Comparison of ENCODE assay signal across 19 cellular contexts in the genomic region with DNA sequence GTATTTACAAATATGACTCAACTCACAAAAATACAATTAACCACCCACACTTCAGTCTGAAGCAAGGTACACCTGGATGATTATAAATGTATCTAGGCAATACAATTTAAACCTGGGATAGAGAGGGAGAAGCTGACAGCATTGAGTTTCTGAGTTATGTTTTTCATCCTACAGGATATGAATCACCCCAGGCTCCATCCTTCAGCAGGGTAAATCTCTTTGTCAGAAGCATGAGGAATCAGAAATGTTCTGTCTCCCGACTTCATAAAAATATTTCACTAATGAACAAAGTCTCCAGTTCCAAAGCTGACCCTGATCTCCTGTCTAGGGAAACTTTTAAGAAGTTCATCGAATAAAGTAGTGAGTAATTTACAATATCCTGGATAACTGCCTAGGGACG. TPM values are rescaled to one million over a fixed set of nuclear protein-coding genes. Genes with fewer than 3 reads are reported as not detected.
DNase-seq lines count a peak whose midpoint lies in the region; ATAC-seq, FAIRE-seq and TF ChIP-seq lines count a peak whose summit lies in the region.
"Had no signal": no experiment of that assay in that cellular context is flagged by ENCODE, and none has a peak within 500 bp of the region (broad histone marks: within the 10 kb centered on the region; RNA-seq: fewer than 3 reads in every experiment).

No MANE protein-coding gene starts in this region.

- H3K9ac ChIP-seq in mammary epithelial cell (ENCODE audit: insufficient read depth, low read length): peak overlapping the region; percentile 72

- TF ChIP-seq CTCF in mammary epithelial cell (conservative IDR thresholded peaks at IDR 0.05 in 1 of 2, IDR thresholded peaks at IDR 0.05 in 1 of 2; ENCODE audit: extremely low read depth in 1 of 2, insufficient read depth in 1 of 2, low read depth in 1 of 2, low read length in 2 of 2): no peak

- no peaks in the 10 kb centered on the region for H3K36me3 Mint-ChIP-seq in activated naive CD4-positive, alpha-beta T cell treated with anti-CD3 and anti-CD28 coated beads, Interleukin-2, amount 50 U/mL, for 72 hours
- H3K36me3 Mint-ChIP-seq: activated naive CD8-positive, alpha-beta T cell had no signal

- peak; percentile 86 for DNase-seq in HT1080 (ENCODE audit: low read depth)
- peak; percentile 93 for DNase-seq in mammary epithelial cell
- peak; percentile 9 for DNase-seq in hepatic stellate cell (ENCODE audit: low spot score)
- no peak for DNase-seq in RCC 7860 (ENCODE audit: low spot score)
- DNase-seq in iPS-NIHi7 (ENCODE audit: extremely low spot score): no peak
- DNase-seq in activated naive CD4-positive, alpha-beta T cell treated with anti-CD3 and anti-CD28 coated beads, Interleukin-2, amount 50 U/mL, for 72 hours (ENCODE audit: low spot score in 2 of 2): no peak
- DNase-seq: activated T-cell treated with anti-CD3 and anti-CD28 coated beads for 4 hours, colonic mucosa, NCI-H1694 treated with DMSO at 0.1 percent for 48 hours, NCI-H524, stomach had no signal

- ATAC-seq in HG02970 (IDR thresholded peaks at IDR 0.05; ENCODE audit: low FRiP score, unreplicated experiment): no peak
- ATAC-seq in activated naive CD4-positive, alpha-beta T cell treated with anti-CD3 and anti-CD28 coated beads, Interleukin-2, amount 50 U/mL, for 72 hours: no peak
- ATAC-seq: HCT116 had no signal

- H2AFZ ChIP-seq in ACC112 (ENCODE audit: low read length, unreplicated experiment): peak overlapping the region; percentile 37
- H2AFZ ChIP-seq in mammary epithelial cell (ENCODE audit: low read depth, low read length): no peak overlapping the region

- H4K20me1 ChIP-seq in mammary epithelial cell (ENCODE audit: insufficient read depth, low read length): no peaks in the 10 kb centered on the region

- H3K27ac ChIP-seq in ACC112 (ENCODE audit: low read depth, low read length) (peak overlapping the region; percentile 42), mammary epithelial cell (ENCODE audit: insufficient read depth, low read depth, low read length) (peak overlapping the region; percentile 94)
- H3K27ac ChIP-seq: colonic mucosa, esophagus muscularis mucosa, stomach, vagina had no signal

- dilution Hi-C loops in mammary epithelial cell (cut with HindIII; ENCODE audit: low sequenced_read_pairs): no loop called here

- H3K4me1 ChIP-seq in ACC112 (ENCODE audit: control insufficient read depth, insufficient read depth, low read length, unreplicated experiment) (peaks cover 17% of the 10 kb centered on the region), mammary epithelial cell (ENCODE audit: insufficient read depth, low read length) (peaks cover 35% of the 10 kb centered on the region)
- H3K4me1 ChIP-seq: colonic mucosa had no signal

- H3K27ac Mint-ChIP-seq in activated naive CD4-positive, alpha-beta T cell treated with anti-CD3 and anti-CD28 coated beads, Interleukin-2, amount 50 U/mL, for 72 hours: no peak overlapping the region
- H3K27ac Mint-ChIP-seq: activated naive CD8-positive, alpha-beta T cell; T-helper 1 cell treated with Interleukin-12 subunit alpha and Interleukin-12 subunit beta and Interleukin-4 antibody, amounts not matched to agents 30 μg/mL and 1 μg/mL, for 36 hours had no signal

- 5% methylated on average over 3 of the region's 3 CpGs for WGBS in mammary epithelial cell (ENCODE audit: low coverage, missing lambda C conversion rate)

- H3K4me2 ChIP-seq in mammary epithelial cell (ENCODE audit: insufficient read depth, low read depth, low read length): peak overlapping the region; percentile 82

- in situ Hi-C loops in mammary epithelial cell (cut with MboI; ENCODE audit: low sequenced_read_pairs in 2 of 2): loop anchor here in 1 of 2 donors (25.0 kb wide), 1 partner anchor 99 kb away; no protein-coding TSS in a partner anchor

- no peaks in the 10 kb centered on the region for H3K9me3 ChIP-seq in mammary epithelial cell (replicated peaks; ENCODE audit: insufficient read depth, low read length)
- H3K9me3 ChIP-seq: colonic mucosa, esophagus muscularis mucosa, stomach, vagina had no signal

- FAIRE-seq in RCC 7860 (lab: Jason Lieb, UNC): no peak

- peaks cover 0 to 3% of the 10 kb centered on the region in 2 donors for H3K9me3 Mint-ChIP-seq in activated naive CD4-positive, alpha-beta T cell treated with anti-CD3 and anti-CD28 coated beads, Interleukin-2, amount 50 U/mL, for 72 hours
- H3K9me3 Mint-ChIP-seq: T-helper 1 cell treated with Interleukin-12 subunit alpha and Interleukin-12 subunit beta and Interleukin-4 antibody, amounts not matched to agents 30 μg/mL and 1 μg/mL, for 36 hours had no signal

- BruUV-seq in mammary epithelial cell (replicated peaks; lab: Mats Ljungman, UMichigan): no TSS peak

- CTCF ChIA-PET in mammary epithelial cell (lab: Charles Lee; ENCODE audit: low non-redundant PET): interaction anchor here (0.6 to 0.8 kb wide), 2 partner anchors 233 to 273 kb away, joined by 3 to 6 read pairs; no protein-coding TSS in a partner anchor

- H3K79me2 ChIP-seq in ACC112 (ENCODE audit: control insufficient read depth, insufficient read depth, low read length, unreplicated experiment): no peaks in the 10 kb centered on the region
- peaks cover 49% of the 10 kb centered on the region for H3K79me2 ChIP-seq in mammary epithelial cell (ENCODE audit: insufficient read depth, low read length)

- H3K36me3 ChIP-seq in ACC112 (ENCODE audit: insufficient read depth, low read length) (no peaks in the 10 kb centered on the region), mammary epithelial cell (ENCODE audit: insufficient read depth, low read length) (no peaks in the 10 kb centered on the region)
- H3K36me3 ChIP-seq: colonic mucosa, esophagus muscularis mucosa, stomach, vagina had no signal

- H3K4me3 ChIP-seq in ACC112 (ENCODE audit: low read depth, low read length): no peak overlapping the region
- peak overlapping the region in 1 of 3 experiments; percentile 18 for H3K4me3 ChIP-seq in mammary epithelial cell (replicated peaks in 1 of 3; ENCODE audit: insufficient read depth in 1 of 3, low read depth in 2 of 3, low read length in 3 of 3)
- H3K4me3 ChIP-seq: colonic mucosa, esophagus muscularis mucosa, lung, stomach, vagina had no signal

- H3K27me3 ChIP-seq in ACC112 (ENCODE audit: insufficient read depth, low read length): no peaks in the 10 kb centered on the region
- no peaks in the 10 kb centered on the region for H3K27me3 ChIP-seq in mammary epithelial cell (ENCODE audit: insufficient read depth, low read length)
- H3K27me3 ChIP-seq: colonic mucosa, esophagus muscularis mucosa, vagina had no signal

- intact Hi-C loops in mammary epithelial cell (cut with micrococcal nuclease): loop anchor here (2.0 kb wide), 2 partner anchors 25 to 43 kb away; a partner anchor contains a TSS

RNA-seq across cellular contexts. Expression of a gene that starts 25.4 kb away (rescaled TPM):
- total RNA-seq in HT1080 (2014; rRNA removed; shearing (Covaris generic)): 12.9 and 19.1 TPM in 2 replicates
- polyA plus RNA-seq in HT1080 (2015; cell fraction: cytosol; rRNA removed): 1.0 and 3.0 TPM in 2 replicates
- polyA plus RNA-seq in HT1080 (2015; cell fraction: nucleus; rRNA removed): 1.9 and 2.5 TPM in 2 replicates
- total RNA-seq in mammary epithelial cell: 10 to 100 TPM; 42.0 to 64.1 TPM
- 26.5 TPM for polyA plus RNA-seq in mammary epithelial cell
- 91.6 TPM for polyA minus RNA-seq in mammary epithelial cell
- 10 to 100 TPM in 1 of 2 donors, 1 to 10 TPM in 1; 1.7 to 34.5 TPM for total RNA-seq in activated naive CD4-positive, alpha-beta T cell treated with anti-CD3 and anti-CD28 coated beads, Interleukin-2, amount 50 U/mL, for 72 hours

Comparison
In these comparisons a context has a peak if more than half of its experiments do, and no peak if none do; other contexts are left out.
1. DNase-seq: peak in HT1080 (single experiment), mammary epithelial cell (single experiment) and hepatic stellate cell (single experiment); none in RCC 7860 (single experiment), iPS-NIHi7 (single experiment) and activated naive CD4-positive, alpha-beta T cell treated with anti-CD3 and anti-CD28 coated beads, Interleukin-2, amount 50 U/mL, for 72 hours (0 of 2).